In the genomic region with DNA sequence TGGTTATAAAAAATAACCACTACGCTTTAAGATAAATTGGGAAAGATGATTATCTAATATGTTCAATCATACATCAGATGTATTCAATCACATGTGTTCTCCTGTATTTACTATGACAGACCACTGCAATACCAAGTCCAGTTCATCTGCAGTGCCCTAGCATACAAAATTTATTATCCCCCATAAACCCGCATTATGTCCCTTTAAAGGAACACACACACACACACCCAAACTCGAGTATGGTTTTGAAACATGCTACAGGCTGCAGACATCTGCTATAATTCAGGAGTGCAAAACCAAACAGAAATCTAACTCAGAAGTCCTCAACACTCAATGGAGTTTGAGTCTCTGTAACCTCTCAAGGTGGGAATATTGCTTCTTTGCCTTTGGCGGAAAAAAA, we compare ENCODE assay signal across 19 cellular contexts. TPM values are rescaled to one million over a fixed set of nuclear protein-coding genes. Genes with fewer than 3 reads are reported as not detected.
"Had no signal": no experiment of that assay in that cellular context is flagged by ENCODE, and none has a peak within 500 bp of the region (broad histone marks: within the 10 kb centered on the region; RNA-seq: fewer than 3 reads in every experiment).

No MANE protein-coding gene starts in this region.

- H3K4me1 Mint-ChIP-seq: stimulated activated memory B cell treated with anti-CD40 and anti-IgM and Interleukin-4, amounts not matched to agents 10 μg/mL and 1 μg/mL and 100 μg/mL, for 72 hours; WTC11 had no signal

- H3K9me3 ChIP-seq: neutrophil, sigmoid colon, thyroid gland had no signal

- H3K27me3 Mint-ChIP-seq: activated CD4-positive, alpha-beta T cell treated with anti-CD3 and anti-CD28 coated beads for 36 hours; activated naive CD8-positive, alpha-beta T cell; stimulated activated memory B cell treated with anti-CD40 and anti-IgM and Interleukin-4, amounts not matched to agents 10 μg/mL and 1 μg/mL and 100 μg/mL, for 72 hours had no signal

- H3K36me3 ChIP-seq: neutrophil, thyroid gland had no signal

- ATAC-seq: activated CD4-positive, alpha-beta T cell treated with anti-CD3 and anti-CD28 coated beads for 36 hours; foreskin keratinocyte; left ventricle myocardium superior; stimulated activated memory B cell treated with anti-CD40 and anti-IgM and Interleukin-4, amounts not matched to agents 10 μg/mL and 1 μg/mL and 100 μg/mL, for 72 hours; WTC11 had no signal

- H3K36me3 Mint-ChIP-seq: natural killer cell had no signal

- H3K27ac ChIP-seq: epithelial cell of prostate, foreskin keratinocyte, neutrophil, sigmoid colon, thyroid gland had no signal

- H3K4me3 ChIP-seq: sigmoid colon, thyroid gland had no signal

- H3K27me3 ChIP-seq: foreskin keratinocyte, neutrophil, sigmoid colon, thyroid gland had no signal

- H3K4me3 Mint-ChIP-seq: activated CD4-positive, alpha-beta T cell treated with anti-CD3 and anti-CD28 coated beads for 36 hours; activated naive CD8-positive, alpha-beta T cell; natural killer cell; stimulated activated memory B cell treated with anti-CD40 and anti-IgM and Interleukin-4, amounts not matched to agents 10 μg/mL and 1 μg/mL and 100 μg/mL, for 72 hours; WTC11 had no signal

- H3K27ac Mint-ChIP-seq: activated CD4-positive, alpha-beta T cell treated with anti-CD3 and anti-CD28 coated beads for 36 hours; activated naive CD8-positive, alpha-beta T cell; natural killer cell; stimulated activated memory B cell treated with anti-CD40 and anti-IgM and Interleukin-4, amounts not matched to agents 10 μg/mL and 1 μg/mL and 100 μg/mL, for 72 hours; WTC11 had no signal

- DNase-seq: activated CD4-positive, alpha-beta T cell treated with anti-CD3 and anti-CD28 coated beads for 36 hours; activated CD4-positive, alpha-beta T cell treated with anti-CD3 and anti-CD28 coated beads, Interleukin-2, amount 50 U/mL, for 48 hours; activated gamma-delta T cell treated with Interleukin-2 at 50 U/mL for 16 hours; amniotic stem cell; foreskin keratinocyte; hippocampal formation; islet precursor cell; left ventricle myocardium superior; natural killer cell; sigmoid colon; stimulated activated CD4-positive, alpha-beta T cell treated with anti-CD3 and anti-CD28 coated beads, Interleukin-4, amount 100 ng/mL, for 4 hours; thyroid gland had no signal

- H3K4me1 ChIP-seq: foreskin keratinocyte, thyroid gland had no signal

- H3K9me3 Mint-ChIP-seq: natural killer cell had no signal

RNA-seq across cellular contexts. Expression of gene CLCA2, which starts 42.7 kb away (rescaled TPM):
- total RNA-seq: activated CD4-positive, alpha-beta T cell treated with anti-CD3 and anti-CD28 coated beads for 36 hours; chondrocyte; left ventricle myocardium superior; natural killer cell; sigmoid colon; T-helper 2 cell treated with Interferon-gamma antibody and Interleukin-4, amounts not matched to agents 100 ng/mL and 5 ng/mL, for 36 hours; thyroid gland had no signal
